ENCODE assay signal across 14 cellular contexts in the genomic region with DNA sequence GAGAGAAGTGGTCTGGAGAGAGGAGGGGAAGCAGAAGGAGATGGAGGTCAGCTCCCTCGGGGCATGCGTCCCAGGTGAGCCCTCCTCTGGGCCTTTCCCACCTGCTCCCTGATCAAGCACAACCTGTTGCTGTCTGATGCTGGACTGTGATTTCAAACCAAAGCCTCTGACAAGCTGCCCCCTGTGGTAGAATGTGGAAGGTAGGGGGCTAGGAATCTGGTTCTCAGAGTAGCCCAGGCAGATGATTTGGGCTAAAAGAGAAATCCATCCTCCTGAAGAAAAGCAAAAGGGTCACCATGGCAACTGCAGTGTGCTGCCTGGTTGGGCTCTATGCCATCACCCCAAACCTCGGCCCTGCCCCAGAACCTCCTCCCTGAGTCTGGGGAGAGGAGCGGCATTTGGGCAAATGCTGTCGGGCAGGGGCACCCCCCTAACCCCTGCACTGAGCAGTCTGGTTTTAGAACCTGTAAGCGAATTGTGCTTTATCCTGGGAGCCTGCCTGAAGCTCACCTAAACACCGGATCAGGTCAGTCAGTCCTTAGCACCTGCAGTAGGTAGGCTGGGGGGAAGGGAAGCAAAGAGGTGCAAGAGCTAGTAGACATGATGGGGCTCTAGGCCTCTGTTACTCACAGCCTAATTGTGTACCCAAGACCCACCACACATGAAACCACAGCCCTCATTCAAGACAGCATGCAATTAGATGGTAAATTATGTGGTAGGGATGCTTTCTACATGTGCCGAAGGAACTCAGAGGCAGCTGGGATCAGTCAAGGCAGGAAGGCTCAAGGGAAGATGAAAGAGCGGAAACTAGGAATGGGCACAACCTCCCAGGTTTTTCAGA.
DNase-seq lines count a peak whose midpoint lies in the region; ATAC-seq and TF ChIP-seq lines count a peak whose summit lies in the region.
"Had no signal": no experiment of that assay in that cellular context is flagged by ENCODE, and none has a peak within 500 bp of the region (broad histone marks: within the 10 kb centered on the region; RNA-seq: fewer than 3 reads in every experiment).

No MANE protein-coding gene starts in this region.

- H3K4me1 Mint-ChIP-seq in T-cell, result peaks cover 16 to 55% (median 22%) of the 10 kb centered on the region in 3 donors
- peaks cover 38% of the 10 kb centered on the region for H3K4me1 Mint-ChIP-seq in stimulated activated effector memory CD8-positive, alpha-beta T cell treated with anti-CD3 and anti-CD28 coated beads, Interleukin-12 subunit alpha, Interleukin-12 subunit beta, amount 100 ng/mL, for 72 hours

- POLR2A ChIA-PET in T-cell (lab: Charles Lee), result interaction anchor here in 1 of 2 donors (1.3 kb wide), 1 partner anchor 15 kb away, joined by 3 read pairs; no protein-coding TSS in a partner anchor

- TF ChIP-seq CTCF in fibroblast of the aortic adventitia (IDR thresholded peaks at IDR 0.05; ENCODE audit: insufficient read depth, low read length), result peak; percentile 5

- no peaks in the 10 kb centered on the region for H3K27me3 Mint-ChIP-seq in T-cell
- H3K27me3 Mint-ChIP-seq: memory B cell had no signal

- peak overlapping the region; percentile 30 to 49 for H3K27ac Mint-ChIP-seq in T-cell
- peak overlapping the region; percentile 15 for H3K27ac Mint-ChIP-seq in stimulated activated effector memory CD8-positive, alpha-beta T cell treated with anti-CD3 and anti-CD28 coated beads, Interleukin-12 subunit alpha, Interleukin-12 subunit beta, amount 100 ng/mL, for 72 hours
- H3K27ac Mint-ChIP-seq: memory B cell had no signal

- no peak overlapping the region for H3K4me3 Mint-ChIP-seq in T-cell
- no peak overlapping the region for H3K4me3 Mint-ChIP-seq in stimulated activated effector memory CD8-positive, alpha-beta T cell treated with anti-CD3 and anti-CD28 coated beads, Interleukin-12 subunit alpha, Interleukin-12 subunit beta, amount 100 ng/mL, for 72 hours
- H3K4me3 Mint-ChIP-seq: memory B cell had no signal

- no peak overlapping the region for H3K4me3 ChIP-seq in fibroblast of the aortic adventitia (ENCODE audit: low read depth, low read length)
- H3K4me3 ChIP-seq: adrenal gland, tibial artery had no signal

- peak; percentile 32 for DNase-seq in NCI-H82 (lab: John Stamatoyannopoulos, UW)
- no peak for DNase-seq in NCI-H82 treated with DMSO at 0.1 percent for 48 hours (lab: John Stamatoyannopoulos, UW; ENCODE audit: unreplicated experiment)
- no peak for DNase-seq in T-cell
- no peak for DNase-seq in fibroblast of the aortic adventitia (ENCODE audit: low read depth)
- DNase-seq in stimulated activated effector memory CD8-positive, alpha-beta T cell treated with anti-CD3 and anti-CD28 coated beads, Interleukin-12 subunit alpha, Interleukin-12 subunit beta, amount 100 ng/mL, for 72 hours (ENCODE audit: low spot score in 2 of 2), result no peak
- DNase-seq in NCI-H446 treated with DMSO at 0.1 percent for 48 hours (lab: John Stamatoyannopoulos, UW), result no peak
- DNase-seq in hepatic stellate cell (ENCODE audit: low spot score), result no peak
- DNase-seq: activated CD8-positive, alpha-beta memory T cell treated with anti-CD3 and anti-CD28 coated beads for 24 hours; adrenal gland; GF-D8; NCI-H1436; tibial artery had no signal

- CTCF ChIA-PET in T-cell (lab: Charles Lee), result no interaction called here

- no peaks in the 10 kb centered on the region for H3K9me3 Mint-ChIP-seq in T-cell
- H3K9me3 Mint-ChIP-seq in stimulated activated effector memory CD8-positive, alpha-beta T cell treated with anti-CD3 and anti-CD28 coated beads, Interleukin-12 subunit alpha, Interleukin-12 subunit beta, amount 100 ng/mL, for 72 hours, result no peaks in the 10 kb centered on the region
- H3K9me3 Mint-ChIP-seq: memory B cell had no signal

- ATAC-seq in T-cell (replicated peaks in 1 of 4) (no peak), HG03439 (IDR thresholded peaks at IDR 0.05; ENCODE audit: unreplicated experiment) (no peak)
- no peak for ATAC-seq in stimulated activated effector memory CD8-positive, alpha-beta T cell treated with anti-CD3 and anti-CD28 coated beads, Interleukin-12 subunit alpha, Interleukin-12 subunit beta, amount 100 ng/mL, for 72 hours

- peaks cover 25% of the 10 kb centered on the region for H3K36me3 Mint-ChIP-seq in T-cell
- H3K36me3 Mint-ChIP-seq in stimulated activated effector memory CD8-positive, alpha-beta T cell treated with anti-CD3 and anti-CD28 coated beads, Interleukin-12 subunit alpha, Interleukin-12 subunit beta, amount 100 ng/mL, for 72 hours, result peaks cover 82% of the 10 kb centered on the region
